ENCODE assay signal across 8 cellular contexts in genomic region chr11:134719397-134719796, GRCh38.
"Had no signal": no experiment of that assay in that cellular context is flagged by ENCODE, and none has a peak within 500 bp of the region (broad histone marks: within the 10 kb centered on the region; RNA-seq: fewer than 3 reads in every experiment).

No MANE protein-coding gene starts in this region.

- H3K27ac ChIP-seq: GM23248, HL-60 had no signal

- H3K4me3 ChIP-seq: GM23248, HAP-1 had no signal

- ATAC-seq: HCT116, HepG2 had no signal

- H2AFZ ChIP-seq: GM23248 had no signal

- H3K4me1 ChIP-seq: HAP-1 had no signal

- H3K9ac ChIP-seq: GM23248 had no signal

- H3K36me3 ChIP-seq: HAP-1 had no signal

- H3K9me3 ChIP-seq: HAP-1 had no signal

- DNase-seq: GM23248, GOT3, H7, HFFc6 had no signal
